ENCODE assay signal across 17 cellular contexts in the genomic region with DNA sequence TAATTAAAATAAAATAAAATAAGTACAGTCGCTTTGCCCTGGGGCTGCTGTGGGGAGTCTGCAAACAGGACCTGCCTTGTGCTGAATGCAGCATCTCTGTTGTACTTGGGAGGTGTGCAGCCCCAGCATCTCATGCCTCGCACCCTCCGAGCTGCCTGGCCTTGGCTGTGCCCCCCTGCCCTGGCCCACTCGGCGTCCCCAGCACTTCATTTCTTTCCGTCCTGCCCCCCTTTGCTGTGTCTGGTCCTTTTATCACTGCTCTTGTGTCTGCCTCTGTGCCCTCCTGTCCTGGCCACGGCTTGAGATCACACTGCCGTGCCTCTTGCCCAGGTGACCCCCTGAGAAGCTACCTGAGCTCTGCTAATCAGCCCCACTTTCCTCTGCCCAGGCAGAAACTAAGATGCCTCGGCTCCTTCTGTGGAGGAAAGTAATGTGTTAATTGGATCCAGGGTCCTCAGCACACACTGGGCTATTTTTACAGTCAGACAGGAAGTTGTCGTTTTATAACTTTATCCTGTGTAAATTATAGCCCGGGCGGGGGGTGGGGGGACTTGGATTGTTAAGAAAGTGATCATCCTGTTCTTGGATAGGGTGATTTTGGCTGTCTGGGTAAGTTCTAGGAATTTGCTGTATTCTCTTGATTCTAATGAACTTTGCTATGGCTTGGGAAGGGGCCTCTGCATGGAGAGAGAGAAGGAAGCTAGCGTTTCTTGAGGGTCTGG.
"Had no signal": no experiment of that assay in that cellular context is flagged by ENCODE, and none has a peak within 500 bp of the region (broad histone marks: within the 10 kb centered on the region; RNA-seq: fewer than 3 reads in every experiment).

No MANE protein-coding gene starts in this region.

- H3K36me3 Mint-ChIP-seq: activated naive CD8-positive, alpha-beta T cell; memory B cell had no signal

- H3K36me3 ChIP-seq: brain microvascular endothelial cell, esophagus squamous epithelium, pancreas had no signal

- FAIRE-seq: endometrium, pancreas, urothelium cell line had no signal

- H3K9me3 ChIP-seq: pancreas had no signal

- H3K4me3 ChIP-seq: esophagus squamous epithelium, left ventricle myocardium inferior, pancreas had no signal

- H3K27ac Mint-ChIP-seq: activated naive CD8-positive, alpha-beta T cell; memory B cell; T-helper 1 cell treated with Interleukin-12 subunit alpha and Interleukin-12 subunit beta and Interleukin-4 antibody, amounts not matched to agents 30 μg/mL and 1 μg/mL, for 36 hours had no signal

- H3K27me3 ChIP-seq: brain microvascular endothelial cell, esophagus squamous epithelium, pancreas had no signal

- H3K9me3 Mint-ChIP-seq: memory B cell had no signal

- H3K4me3 Mint-ChIP-seq: activated naive CD8-positive, alpha-beta T cell; memory B cell; T-helper 1 cell treated with Interleukin-12 subunit alpha and Interleukin-12 subunit beta and Interleukin-4 antibody, amounts not matched to agents 30 μg/mL and 1 μg/mL, for 36 hours had no signal

- ATAC-seq: pancreas had no signal

- H3K27ac ChIP-seq: brain microvascular endothelial cell, esophagus squamous epithelium, left ventricle myocardium inferior, pancreas had no signal

- DNase-seq: activated CD4-positive, CD25-positive, alpha-beta regulatory T cell; activated effector memory CD4-positive, alpha-beta T cell treated with anti-CD3 and anti-CD28 coated beads, Interleukin-2, amount 50 U/mL, for 16 hours; activated T-cell treated with anti-CD3 and anti-CD28 coated beads, Interleukin-2, amount 50 U/mL, for 1 hour; amygdala; brain microvascular endothelial cell; cerebellar nuclear complex; esophagus squamous epithelium; foreskin fibroblast; left ventricle myocardium inferior; pancreas; stimulated activated CD4-positive, alpha-beta T cell treated with anti-CD3 and anti-CD28 coated beads, Interleukin-2, amount 100 ng/mL, for 48 hours; stimulated activated naive CD4-positive, alpha-beta T cell treated with Interleukin-2 at 50 U/mL for 16 hours had no signal

- H3K4me1 Mint-ChIP-seq: memory B cell had no signal
